ENCODE assay signal across 10 cellular contexts in genomic region chr16:23842137-23842600, GRCh38. TPM values are rescaled to one million over a fixed set of nuclear protein-coding genes. Genes with fewer than 3 reads are reported as not detected.
DNase-seq lines count a peak whose midpoint lies in the region; ATAC-seq, FAIRE-seq and TF ChIP-seq lines count a peak whose summit lies in the region.
"Had no signal": no experiment of that assay in that cellular context is flagged by ENCODE, and none has a peak within 500 bp of the region (broad histone marks: within the 10 kb centered on the region; RNA-seq: fewer than 3 reads in every experiment).

No MANE protein-coding gene starts in this region.

- TF ChIP-seq CTCF in K562 (IDR thresholded peaks at IDR 0.05 in 2 of 3, conservative IDR thresholded peaks at IDR 0.05 in 1 of 3; ENCODE audit: insufficient read depth in 2 of 3, low read depth in 1 of 3, low read length in 3 of 3): no peak
- no peak for TF ChIP-seq CTCF in uterus (IDR thresholded peaks at IDR 0.05)

- peaks cover 27% of the 10 kb centered on the region for H4K20me1 ChIP-seq in K562 (replicated peaks; ENCODE audit: control insufficient read depth, insufficient read depth, low read length)

- intact Hi-C loops in K562 (cut with micrococcal nuclease): no loop called here
- intact Hi-C loops in uterus (cut with DNase I; ENCODE audit: low total_unique reads): no loop called here

- peaks cover 86% of the 10 kb centered on the region for H3K36me3 ChIP-seq in K562 (ENCODE audit: control insufficient read depth, insufficient read depth, low read length)
- H3K36me3 ChIP-seq in uterus: no peaks in the 10 kb centered on the region

- TF ChIP-seq POLR2A in K562 (conservative IDR thresholded peaks at IDR 0.05) (no peak), uterus (IDR thresholded peaks at IDR 0.05) (no peak)

- H3K27ac ChIP-seq in K562 (ENCODE audit: extremely low read depth, low read depth, low read length): peak overlapping the region; percentile 21; the same call in 1 of the 3 replicates
- H3K27ac ChIP-seq in uterus: no peak overlapping the region
- H3K27ac ChIP-seq: SK-N-MC had no signal

- CTCF ChIA-PET in K562 (lab: Yijun Ruan, JAX; ENCODE audit: low intra/inter-chr PET ratio): no interaction called here

- H2AFZ ChIP-seq in K562 (ENCODE audit: low read depth, low read length): no peak overlapping the region

- in situ Hi-C loops in K562 (cut with MboI): no loop called here

- FAIRE-seq in K562 (lab: Jason Lieb, UNC): no peak
- FAIRE-seq in frontal cortex (lab: Jason Lieb, UNC): no peak

- H3K27me3 ChIP-seq in K562 (ENCODE audit: control insufficient read depth in 2 of 2, insufficient read depth in 2 of 2, low read length in 2 of 2): no peaks in the 10 kb centered on the region
- H3K27me3 ChIP-seq in uterus: no peaks in the 10 kb centered on the region

- no peak for TF ChIP-seq RAD21 in K562 (CRISPR knock-in tag; conservative IDR thresholded peaks at IDR 0.05 in 1 of 2, IDR thresholded peaks at IDR 0.05 in 1 of 2)

- H3K4me2 ChIP-seq in K562 (ENCODE audit: insufficient read depth, low read length): no peak overlapping the region; the same call in 1 of the 2 replicates

- H3K79me2 ChIP-seq in K562 (ENCODE audit: control insufficient read depth, insufficient read depth, low read length): peaks cover 94% of the 10 kb centered on the region

- H3K4me3 ChIP-seq in K562: no peak overlapping the region
- no peak overlapping the region for H3K4me3 ChIP-seq in uterus
- H3K4me3 ChIP-seq: SK-N-MC had no signal

- peak; percentile 60 for ATAC-seq in GM18858 (IDR thresholded peaks at IDR 0.05; ENCODE audit: unreplicated experiment)
- peak; percentile 75 for ATAC-seq in GM21529 (IDR thresholded peaks at IDR 0.05; ENCODE audit: unreplicated experiment)
- ATAC-seq in HG03460 (IDR thresholded peaks at IDR 0.05; ENCODE audit: unreplicated experiment): peak; percentile 61
- ATAC-seq in K562: no peak

- DNase-seq in K562 (ENCODE audit: extremely low read depth in 1 of 4, low spot score in 3 of 4) (no peak), frontal cortex (ENCODE audit: low spot score in 2 of 2) (no peak), uterus (no peak)
- DNase-seq in effector CD4-positive, alpha-beta T cell: no peak
- DNase-seq: NCI-H1092 treated with DMSO at 0.1 percent for 48 hours had no signal

- peaks cover 12% of the 10 kb centered on the region for H3K9me1 ChIP-seq in K562 (ENCODE audit: control insufficient read depth, insufficient read depth, low read length)

- H3K4me1 ChIP-seq in K562 (replicated peaks in 1 of 2; ENCODE audit: control insufficient read depth in 2 of 2, insufficient read depth in 2 of 2, low read length in 2 of 2): peaks cover 7 to 39% of the 10 kb centered on the region in 2 experiments; a peak in 3 of 5 replicates
- H3K4me1 ChIP-seq in uterus: no peaks in the 10 kb centered on the region

- no peaks in the 10 kb centered on the region for H3K9me3 ChIP-seq in K562 (replicated peaks; ENCODE audit: control insufficient read depth, insufficient read depth, low read depth, low read length)
- no peaks in the 10 kb centered on the region for H3K9me3 ChIP-seq in uterus

- 85% methylated on average over 3 of the region's 3 CpGs for WGBS in K562 (ENCODE audit: insufficient coverage, low coverage, missing lambda C conversion rate)

- no peak overlapping the region for H3K9ac ChIP-seq in K562 (ENCODE audit: insufficient read depth in 1 of 2, low read depth in 2 of 2, low read length in 2 of 2)

- POLR2A ChIA-PET in K562 (lab: Yijun Ruan, JAX): no interaction called here

- BruUV-seq in K562 (replicated peaks; lab: Mats Ljungman, UMichigan): no TSS peak

- TF ChIP-seq EP300 in K562 (IDR thresholded peaks at IDR 0.05; ENCODE audit: low read length): no peak

TF ChIP-seq in K562, 482 proteins besides CTCF, POLR2A, EP300 and RAD21:
- peak in 1 of 2 experiments; percentile 17; a peak in 1 of 4 replicates for TF ChIP-seq KDM1A (IDR thresholded peaks at IDR 0.05)
- 0 out of 2 replicates have a peak, but pooled peaks have one; percentile 9 for TF ChIP-seq BCOR (IDR thresholded peaks at IDR 0.05)
- peak; percentile 67 for TF ChIP-seq RBM25 (IDR thresholded peaks at IDR 0.05; ENCODE audit: low read depth, low read length, severe bottlenecking)
- 0 out of 2 replicates have a peak, but pooled peaks have one; percentile 13 for TF ChIP-seq RBFOX2 (IDR thresholded peaks at IDR 0.05; ENCODE audit: low read depth, low read length)
- TF ChIP-seq POLR2B (IDR thresholded peaks at IDR 0.05; ENCODE audit: low read depth, partially characterized antibody): no peak
- TF ChIP-seq PKNOX1 (IDR thresholded peaks at IDR 0.05): no peak
- TF ChIP-seq CEBPG (CRISPR knock-in tag; IDR thresholded peaks at IDR 0.05): no peak
- TF ChIP-seq CEBPG (tag; conservative IDR thresholded peaks at IDR 0.05 in 1 of 2, IDR thresholded peaks at IDR 0.05 in 1 of 2): 0 out of 4 replicates have a peak, but pooled peaks of 1 of the 2 experiments have one; percentile 31

RNA-seq across cellular contexts. Expression of gene PRKCB, which starts 6.4 kb away (rescaled TPM):
- total RNA-seq in K562 (2011; cell fraction: chromatin; rRNA removed; ENCODE audit: low replicate concordance): 589 and 727 TPM in 2 replicates
- 260 and 276 TPM in 2 replicates for total RNA-seq in K562 (2011; cell fraction: nucleolus; rRNA removed)
- 490 and 887 TPM in 2 replicates for total RNA-seq in K562 (2011; cell fraction: nucleoplasm; rRNA removed)
- total RNA-seq in K562 (2014; rRNA removed): 111 and 151 TPM in 2 replicates
- total RNA-seq in K562 (2014; rRNA removed; fragmentation: Illumina TruSeq; extraction: Trizol): 184 and 197 TPM in 2 replicates
- 140 and 148 TPM in 2 replicates for total RNA-seq in K562 (2015; rRNA removed; fragmentation: Illumina TruSeq; extraction: Trizol)
- total RNA-seq in K562 (2021): 199 and 214 TPM in 2 replicates
- polyA plus RNA-seq in K562 (2011; rRNA removed): 157 and 276 TPM in 2 replicates
- polyA plus RNA-seq in K562 (2011; cell fraction: cytosol; rRNA removed): 122 and 401 TPM in 2 replicates
- 204 and 318 TPM in 2 replicates for polyA plus RNA-seq in K562 (2011; cell fraction: nucleus; rRNA removed)
- polyA plus RNA-seq in K562 (2012): 162 and 213 TPM in 2 replicates
- polyA plus RNA-seq in K562 (2014; fragmentation: Illumina TruSeq; extraction: Trizol): 161 and 185 TPM in 2 replicates
- polyA plus RNA-seq in K562 (2014; fragmentation: Nextera tagmentation; extraction: Ambion mirVana): 10 to 100 TPM; 49.9 to 64.3 TPM
- polyA plus RNA-seq in K562 (2014; rRNA removed): 102 and 116 TPM in 2 replicates
- polyA minus RNA-seq in K562 (2011; rRNA and poly(A)+ RNA removed): 397 and 705 TPM in 2 replicates
- 224 and 329 TPM in 2 replicates for polyA minus RNA-seq in K562 (2011; cell fraction: cytosol; rRNA and poly(A)+ RNA removed)
- polyA minus RNA-seq in K562 (2011; cell fraction: nucleus; rRNA and poly(A)+ RNA removed): 155 and 218 TPM in 2 replicates
- total RNA-seq in frontal cortex: 49.3 TPM
- total RNA-seq in uterus: 1 to 10 TPM in 3 of 4 donors, under 1 TPM in 1; 0.29 to 9.5 (median 2.9) TPM
- total RNA-seq: pulmonary artery endothelial cell had no signal
